In genomic region chr22:23749747-23750373, GRCh38 we compare ENCODE assay signal across 8 cellular contexts. TPM values are rescaled to one million over a fixed set of nuclear protein-coding genes. Genes with fewer than 3 reads are reported as not detected.
A peak's percentile ranks its signal among the peaks of the same experiment; 100 is the strongest.
DNase-seq lines count a peak whose midpoint lies in the region; ATAC-seq and TF ChIP-seq lines count a peak whose summit lies in the region.

No MANE protein-coding gene starts in this region.

- CTCF ChIA-PET in CD4-positive, alpha-beta memory T cell (lab: Charles Lee; ENCODE audit: partially characterized antibody) = interaction anchor here (1.2 to 1.7 kb wide), 2 partner anchors 8 to 21 kb away, joined by 3 to 7 read pairs; no protein-coding TSS in a partner anchor
- CTCF ChIA-PET in mammary epithelial cell (lab: Charles Lee; ENCODE audit: low non-redundant PET) = interaction anchor here (0.6 kb wide), 1 partner anchor 99 kb away, joined by 4 read pairs; no protein-coding TSS in a partner anchor
- CTCF ChIA-PET in RWPE1 (lab: Yijun Ruan, JAX) = no interaction called here

- peaks cover 13% of the 10 kb centered on the region for H3K4me1 ChIP-seq in CD4-positive, alpha-beta memory T cell (ENCODE audit: insufficient read depth, low read length)
- H3K4me1 ChIP-seq in Loucy (ENCODE audit: insufficient read depth, low read length, poor library complexity, severe bottlenecking) (peaks cover 22% of the 10 kb centered on the region), mammary epithelial cell (ENCODE audit: insufficient read depth, low read length) (no peaks in the 10 kb centered on the region)

- WGBS in mammary epithelial cell (ENCODE audit: low coverage, missing lambda C conversion rate) = 10% methylated on average over 12 of the region's 13 CpGs

- H3K4me1 Mint-ChIP-seq in CD4-positive, alpha-beta memory T cell = peaks cover 10 to 25% (median 12%) of the 10 kb centered on the region in 4 donors
- peaks cover 21% of the 10 kb centered on the region for H3K4me1 Mint-ChIP-seq in nephron

- no peaks in the 10 kb centered on the region for H3K9me2 ChIP-seq in Loucy (replicated peaks; ENCODE audit: low read depth, low read length)

- DNase-seq in CD4-positive, alpha-beta memory T cell = no peak
- DNase-seq in mammary epithelial cell (no peak), RWPE1 (ENCODE audit: low spot score) (no peak), pons (ENCODE audit: low spot score) (no peak)
- DNase-seq in activated CD8-positive, alpha-beta memory T cell treated with anti-CD3 and anti-CD28 coated beads, Interleukin-2, amount 50 U/mL, for 4 hours = no peak

- in situ Hi-C loops in mammary epithelial cell (cut with MboI; ENCODE audit: low sequenced_read_pairs in 2 of 2) = no loop called here

- H3K9me3 ChIP-seq in CD4-positive, alpha-beta memory T cell (ENCODE audit: control insufficient read depth in 1 of 2, low read length in 2 of 2) = no peaks in the 10 kb centered on the region
- H3K9me3 ChIP-seq in Loucy (ENCODE audit: insufficient read depth, low read depth, low read length) = no peaks in the 10 kb centered on the region
- H3K9me3 ChIP-seq in mammary epithelial cell (replicated peaks; ENCODE audit: insufficient read depth, low read length) = no peaks in the 10 kb centered on the region

- no TSS peak for BruUV-seq in mammary epithelial cell (replicated peaks; lab: Mats Ljungman, UMichigan)

- peaks cover 0 to under 1% (median under 1%) of the 10 kb centered on the region in 8 donors for H3K9me3 Mint-ChIP-seq in CD4-positive, alpha-beta memory T cell
- no peaks in the 10 kb centered on the region for H3K9me3 Mint-ChIP-seq in nephron

- intact Hi-C loops in CD4-positive, alpha-beta memory T cell (cut with micrococcal nuclease) = loop anchor here (5.0 kb wide), 1 partner anchor 33 kb away; no protein-coding TSS in a partner anchor
- intact Hi-C loops in mammary epithelial cell (cut with micrococcal nuclease) = no loop called here

- H3K4me3 Mint-ChIP-seq in CD4-positive, alpha-beta memory T cell = peak overlapping the region; percentile 76 to 83 (median 79)
- H3K4me3 Mint-ChIP-seq in nephron = peak overlapping the region; percentile 88 to 94 (median 89)

- POLR2A ChIA-PET in CD4-positive, alpha-beta memory T cell (lab: Charles Lee; ENCODE audit: partially characterized antibody) = interaction anchor here (2.0 to 3.0 kb wide), 3 partner anchors 33 to 144 kb away, joined by 11 to 15 read pairs (median 14); partner anchors contain the start of genes MIF and SMARCB1
- POLR2A ChIA-PET in RWPE1 (lab: Yijun Ruan, JAX; ENCODE audit: low non-redundant PET) = no interaction called here

- H3K4me3 ChIP-seq in CD4-positive, alpha-beta memory T cell (ENCODE audit: low read length in 2 of 2) = peak overlapping the region in 1 of 2 donors; percentile 73
- H3K4me3 ChIP-seq in Loucy (ENCODE audit: low read length, poor library complexity, severe bottlenecking) = peak overlapping the region; percentile 93
- peak overlapping the region; percentile 65 to 93 (median 85) for H3K4me3 ChIP-seq in mammary epithelial cell (replicated peaks in 1 of 3; ENCODE audit: insufficient read depth in 1 of 3, low read depth in 2 of 3, low read length in 3 of 3)

- H4K20me1 ChIP-seq in Loucy (ENCODE audit: insufficient read depth, low read length, poor library complexity, severe bottlenecking) = no peaks in the 10 kb centered on the region
- no peaks in the 10 kb centered on the region for H4K20me1 ChIP-seq in mammary epithelial cell (ENCODE audit: insufficient read depth, low read length)

- H3F3A ChIP-seq in Loucy (ENCODE audit: low read depth) = no peaks in the 10 kb centered on the region

- H2AFZ ChIP-seq in Loucy (ENCODE audit: low read length) (no peak overlapping the region), mammary epithelial cell (ENCODE audit: low read depth, low read length) (peak overlapping the region; percentile 91)

- H3K27me3 Mint-ChIP-seq in CD4-positive, alpha-beta memory T cell = no peaks in the 10 kb centered on the region
- H3K27me3 Mint-ChIP-seq in nephron (ENCODE audit: low read depth) = no peaks in the 10 kb centered on the region

- H3K79me2 ChIP-seq in Loucy (ENCODE audit: insufficient read depth, low read length) (peaks cover 23% of the 10 kb centered on the region; the same call in 1 of the 2 replicates), mammary epithelial cell (ENCODE audit: insufficient read depth, low read length) (no peaks in the 10 kb centered on the region)

- H3K9ac ChIP-seq in Loucy (ENCODE audit: low read depth, low read length, poor library complexity, severe bottlenecking) = peak overlapping the region; percentile 95
- no peak overlapping the region for H3K9ac ChIP-seq in mammary epithelial cell (ENCODE audit: insufficient read depth, low read length)

- dilution Hi-C loops in mammary epithelial cell (cut with HindIII; ENCODE audit: low sequenced_read_pairs) = no loop called here

- TF ChIP-seq CTCF in Loucy (conservative IDR thresholded peaks at IDR 0.05; ENCODE audit: low read length) = no peak
- TF ChIP-seq CTCF in mammary epithelial cell (conservative IDR thresholded peaks at IDR 0.05 in 1 of 2, IDR thresholded peaks at IDR 0.05 in 1 of 2; ENCODE audit: extremely low read depth in 1 of 2, insufficient read depth in 1 of 2, low read depth in 1 of 2, low read length in 2 of 2) = no peak
- TF ChIP-seq CTCF in nephron (IDR thresholded peaks at IDR 0.05; ENCODE audit: unreplicated experiment in 3 of 3) = no peak
- no peak for TF ChIP-seq CTCF in RWPE1 (conservative IDR thresholded peaks at IDR 0.05; ENCODE audit: low read depth)

- ATAC-seq in HG02798 (IDR thresholded peaks at IDR 0.05; ENCODE audit: poor library complexity, unreplicated experiment) = no peak

- no peak overlapping the region for H3K27ac ChIP-seq in CD4-positive, alpha-beta memory T cell (ENCODE audit: low read depth, low read length)
- H3K27ac ChIP-seq in mammary epithelial cell (ENCODE audit: insufficient read depth, low read depth, low read length) (no peak overlapping the region), RWPE1 (no peak overlapping the region)

- no peaks in the 10 kb centered on the region for H3K27me3 ChIP-seq in CD4-positive, alpha-beta memory T cell (ENCODE audit: insufficient read depth, low read length)
- H3K27me3 ChIP-seq in Loucy (ENCODE audit: insufficient read depth, low read length, poor library complexity, severe bottlenecking) (no peaks in the 10 kb centered on the region), mammary epithelial cell (ENCODE audit: insufficient read depth, low read length) (no peaks in the 10 kb centered on the region)

- H3K4me2 ChIP-seq in Loucy (ENCODE audit: low read depth, low read length, poor library complexity, severe bottlenecking) (peak overlapping the region; percentile 95), mammary epithelial cell (ENCODE audit: insufficient read depth, low read depth, low read length) (peak overlapping the region; percentile 93)

- peaks cover 7 to 14% of the 10 kb centered on the region in 2 donors for H3K36me3 Mint-ChIP-seq in CD4-positive, alpha-beta memory T cell
- peaks cover 15% of the 10 kb centered on the region for H3K36me3 Mint-ChIP-seq in nephron (ENCODE audit: low read depth)

- H3K36me3 ChIP-seq in CD4-positive, alpha-beta memory T cell (ENCODE audit: insufficient read depth, low read length) = no peaks in the 10 kb centered on the region
- H3K36me3 ChIP-seq in Loucy (ENCODE audit: insufficient read depth, low read length) (peaks cover 3% of the 10 kb centered on the region; the same call in 1 of the 2 replicates), mammary epithelial cell (ENCODE audit: insufficient read depth, low read length) (no peaks in the 10 kb centered on the region)

- H3K27ac Mint-ChIP-seq in CD4-positive, alpha-beta memory T cell = peak overlapping the region; percentile 10 to 84 (median 77)
- peak overlapping the region; percentile 12 to 50 (median 40) for H3K27ac Mint-ChIP-seq in nephron

RNA-seq across cellular contexts. Expression of gene ZNF70, which starts 1.1 kb away (rescaled TPM):
- total RNA-seq in CD4-positive, alpha-beta memory T cell = 1 to 10 TPM; 6.4 to 7.4 TPM
- polyA plus RNA-seq in CD4-positive, alpha-beta memory T cell = under 1 TPM in 1 of 2 donors, not detected in 1; 0.37 TPM
- 1 to 10 TPM; 3.8 to 4.4 TPM for total RNA-seq in mammary epithelial cell
- 0.86 TPM for polyA plus RNA-seq in mammary epithelial cell
- polyA minus RNA-seq in mammary epithelial cell = 11.2 TPM

RNA-seq across cellular contexts. Expression of gene VPREB3, which starts 4.4 kb away (rescaled TPM):
- not detected for total RNA-seq in CD4-positive, alpha-beta memory T cell
- 1 to 10 TPM; 1.2 to 5.5 TPM for polyA plus RNA-seq in CD4-positive, alpha-beta memory T cell
- total RNA-seq in mammary epithelial cell = not detected
- not detected for polyA plus RNA-seq in mammary epithelial cell
- not detected for polyA minus RNA-seq in mammary epithelial cell

RNA-seq across cellular contexts. Expression of gene C22orf15, which starts 12.9 kb away (rescaled TPM):
- total RNA-seq in CD4-positive, alpha-beta memory T cell = 1 to 10 TPM; 1.5 to 1.9 TPM
- polyA plus RNA-seq in CD4-positive, alpha-beta memory T cell = 1 to 10 TPM in 1 of 2 donors, under 1 TPM in 1; 0.34 to 1.2 TPM
- total RNA-seq in mammary epithelial cell = not detected
- polyA plus RNA-seq in mammary epithelial cell = not detected
- polyA minus RNA-seq in mammary epithelial cell = not detected

RNA-seq across cellular contexts. Expression of gene CHCHD10, which starts 17.9 kb away (rescaled TPM):
- total RNA-seq in CD4-positive, alpha-beta memory T cell = 10 to 100 TPM; 44.7 to 45.9 TPM
- polyA plus RNA-seq in CD4-positive, alpha-beta memory T cell = 10 to 100 TPM; 16.3 to 33.1 TPM
- 10 to 100 TPM; 17.3 to 71.6 TPM for total RNA-seq in mammary epithelial cell
- polyA plus RNA-seq in mammary epithelial cell = 28.8 TPM
- 228 TPM for polyA minus RNA-seq in mammary epithelial cell

RNA-seq across cellular contexts. Expression of gene MMP11, which starts 22.8 kb away (rescaled TPM):
- 1 to 10 TPM in 1 of 2 experiments, under 1 TPM in 1; 0.79 to 1.6 TPM for total RNA-seq in CD4-positive, alpha-beta memory T cell
- polyA plus RNA-seq in CD4-positive, alpha-beta memory T cell = 1 to 10 TPM; 1.0 to 1.1 TPM
- total RNA-seq in mammary epithelial cell = 1 to 10 TPM in 1 of 2 donors, under 1 TPM in 1; 0.54 to 7.0 TPM
- polyA plus RNA-seq in mammary epithelial cell = 0.26 TPM
- not detected for polyA minus RNA-seq in mammary epithelial cell
